ENCODE assay signal across 26 cellular contexts in genomic region chr2:159521272-159521671, GRCh38.
"Had no signal": no experiment of that assay in that cellular context is flagged by ENCODE, and none has a peak within 500 bp of the region (broad histone marks: within the 10 kb centered on the region; RNA-seq: fewer than 3 reads in every experiment).

No MANE protein-coding gene starts in this region.

- ATAC-seq: activated CD4-positive, CD25-positive, alpha-beta regulatory T cell treated with anti-CD3 and anti-CD28 coated beads, Interleukin-2, amount 50 U/mL, for 24 hours; left colon; naive thymus-derived CD4-positive, alpha-beta T cell; sciatic nerve; stimulated activated naive B cell treated with anti-CD40 and anti-IgM and Interleukin-4, amounts not matched to agents 10 μg/mL and 1 μg/mL and 100 μg/mL, for 72 hours; T-helper 17 cell; upper lobe of right lung had no signal

- DNase-seq: activated CD4-positive, alpha-beta T cell treated with anti-CD3 and anti-CD28 coated beads for 48 hours; activated CD4-positive, alpha-beta T cell treated with anti-CD3 and anti-CD28 coated beads, Interleukin-2, amount 50 U/mL, for 48 hours; activated CD8-positive, alpha-beta memory T cell treated with anti-CD3 and anti-CD28 coated beads for 24 hours; activated effector memory CD4-positive, alpha-beta T cell treated with Interleukin-2 at 50 U/mL for 16 hours; activated naive CD4-positive, alpha-beta T cell treated with anti-CD3 and anti-CD28 coated beads, Interleukin-2, amount 10 ng/mL, durations not matched to agents 7 days and 5 days; activated naive CD8-positive, alpha-beta T cell treated with anti-CD3 and anti-CD28 coated beads, Interleukin-2, amount 10 ng/mL, durations not matched to agents 7 days and 5 days; amniotic stem cell; caudate nucleus; endodermal cell; foreskin melanocyte; kidney; left colon; mammary epithelial cell; naive thymus-derived CD4-positive, alpha-beta T cell; ovary; stimulated activated CD4-positive, alpha-beta T cell treated with anti-CD3 and anti-CD28 coated beads, Interleukin-1b, Interleukin-23, amount 100 ng/mL, for 48 hours; stimulated activated CD4-positive, alpha-beta T cell treated with anti-CD3 and anti-CD28 coated beads, Interleukin-4, amount 100 ng/mL, for 4 hours; stimulated activated naive B cell treated with anti-CD40 and anti-IgM and Interleukin-4, amounts not matched to agents 10 μg/mL and 1 μg/mL and 100 μg/mL, for 72 hours; stomach; T-helper 17 cell; T1000; tibial artery; upper lobe of right lung; WERI-Rb-1 had no signal
